In the genomic region with DNA sequence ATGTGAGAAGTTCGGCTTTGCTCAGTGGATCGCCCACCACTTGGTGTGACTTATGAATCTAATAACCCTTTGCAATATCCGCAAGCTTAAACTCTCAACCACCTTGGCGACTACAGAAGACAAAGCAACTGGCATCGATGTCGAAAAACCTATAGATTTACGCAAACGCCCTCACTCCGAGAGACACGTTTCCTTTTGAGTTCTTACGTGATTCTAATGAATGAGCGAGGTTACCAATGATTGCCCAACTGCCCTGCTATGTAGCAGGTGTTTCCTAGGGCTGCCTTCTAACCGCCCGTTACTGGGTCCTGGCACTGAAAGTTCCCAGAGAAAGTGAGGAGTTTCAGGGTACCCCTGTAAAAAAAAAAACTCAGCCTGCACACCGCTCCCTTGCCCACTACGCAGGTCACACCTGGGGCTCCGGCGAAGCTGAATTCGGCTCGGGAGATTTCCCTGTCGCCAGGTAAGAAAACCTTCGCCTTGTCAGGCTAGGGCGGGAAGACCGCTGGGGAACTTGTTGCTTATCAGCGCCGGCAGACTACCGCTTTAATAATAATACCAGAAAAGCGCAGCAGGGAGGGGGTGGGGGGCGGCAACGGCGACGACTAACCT, we compare ENCODE assay signal across 11 cellular contexts. TPM values are rescaled to one million over a fixed set of nuclear protein-coding genes. Genes with fewer than 3 reads are reported as not detected.
DNase-seq lines count a peak whose midpoint lies in the region; ATAC-seq, FAIRE-seq and TF ChIP-seq lines count a peak whose summit lies in the region.
"Had no signal": no experiment of that assay in that cellular context is flagged by ENCODE, and none has a peak within 500 bp of the region (broad histone marks: within the 10 kb centered on the region; RNA-seq: fewer than 3 reads in every experiment).

No MANE protein-coding gene starts in this region.

- H3K9me3 ChIP-seq in HUES48 (ENCODE audit: control insufficient read depth, insufficient read depth, low read length) (no peaks in the 10 kb centered on the region), small intestine (ENCODE audit: control insufficient read depth, low read depth) (no peaks in the 10 kb centered on the region), kidney (ENCODE audit: control insufficient read depth in 1 of 2, low read length in 2 of 2) (no peaks in the 10 kb centered on the region)

- H3K36me3 ChIP-seq in BJ (ENCODE audit: control insufficient read depth, insufficient read depth, low read length) (no peaks in the 10 kb centered on the region), HUES48 (ENCODE audit: control insufficient read depth, insufficient read depth, low read length) (no peaks in the 10 kb centered on the region), small intestine (ENCODE audit: control insufficient read depth in 2 of 2, insufficient read depth in 2 of 2, low read length in 2 of 2) (no peaks in the 10 kb centered on the region), kidney (ENCODE audit: control insufficient read depth in 1 of 2, insufficient read depth in 2 of 2, low read length in 2 of 2) (no peaks in the 10 kb centered on the region)

- H3K36me3 Mint-ChIP-seq in nephron (ENCODE audit: low read depth) = no peaks in the 10 kb centered on the region

- peaks cover 33% of the 10 kb centered on the region for H3K4me1 Mint-ChIP-seq in nephron

- TF ChIP-seq CTCF in BJ (IDR thresholded peaks at IDR 0.05; ENCODE audit: insufficient read depth, low read depth, low read length) (no peak), choroid plexus epithelial cell (conservative IDR thresholded peaks at IDR 0.05; ENCODE audit: low read depth, low read length) (no peak), nephron (IDR thresholded peaks at IDR 0.05; ENCODE audit: unreplicated experiment in 3 of 3) (no peak), kidney (IDR thresholded peaks at IDR 0.05; ENCODE audit: borderline replicate concordance, extremely low read depth, insufficient read depth) (no peak)

- H3K27ac ChIP-seq in HUES48 (ENCODE audit: low read depth, low read length) (no peak overlapping the region), small intestine (ENCODE audit: low read depth in 1 of 2, low read length in 1 of 2) (no peak overlapping the region), kidney (ENCODE audit: low read depth in 2 of 2, low read length in 2 of 2) (no peak overlapping the region)
- H3K27ac ChIP-seq: SK-N-MC had no signal

- H3K27ac Mint-ChIP-seq in nephron = no peak overlapping the region
- H3K27ac Mint-ChIP-seq: dendritic cell treated with granulocyte-macrophage colony-stimulating factor and Interleukin-4, amounts not matched to agents 40 ng/mL and 50 ng/mL, for 4 days had no signal

- 6 to 10% (median 8%) methylated on average over 32 of the region's 32 CpGs for WGBS in small intestine, 3 donors

- DNase-seq in BJ (ENCODE audit: low read depth) (no peak), choroid plexus epithelial cell (ENCODE audit: low read depth) (no peak), small intestine (no peak), kidney (no peak), NCI-H510A (lab: John Stamatoyannopoulos, UW) (no peak)
- DNase-seq: NCI-H2171 treated with DMSO at 0.1 percent for 48 hours had no signal

- FAIRE-seq in small intestine (lab: Jason Lieb, UNC) (no peak), kidney (lab: Jason Lieb, UNC) (no peak)

- intact Hi-C loops in kidney (cut with DNase I) = no loop called here

- no peaks in the 10 kb centered on the region for H3K9me3 Mint-ChIP-seq in nephron

- POLR2A ChIA-PET in BJ (lab: Charles Lee) = no interaction called here

- CTCF ChIA-PET in BJ (lab: Yijun Ruan, JAX) = interaction anchor here (0.7 to 7.0 kb wide), 3 partner anchors 20 to 978 kb away, joined by 3 to 75 read pairs (median 5); partner anchors contain the start of gene BDNF

- no peak for ATAC-seq in HG03565 (IDR thresholded peaks at IDR 0.05; ENCODE audit: unreplicated experiment)

- H3K27me3 Mint-ChIP-seq in nephron (ENCODE audit: low read depth) = peaks cover 98% of the 10 kb centered on the region

- H3K9ac ChIP-seq in HUES48 (ENCODE audit: low read depth, low read length) = peak overlapping the region; percentile 68; the same call in 1 of the 2 replicates
- H3K9ac ChIP-seq in kidney (ENCODE audit: low read length in 2 of 2) = no peak overlapping the region

- H3K4me3 Mint-ChIP-seq in nephron = peak overlapping the region; percentile 34 to 82 (median 82)
- H3K4me3 Mint-ChIP-seq: dendritic cell treated with granulocyte-macrophage colony-stimulating factor and Interleukin-4, amounts not matched to agents 40 ng/mL and 50 ng/mL, for 4 days had no signal

- peaks cover 39% of the 10 kb centered on the region for H3K4me1 ChIP-seq in HUES48 (ENCODE audit: control insufficient read depth, insufficient read depth, low read length)
- no peaks in the 10 kb centered on the region for H3K4me1 ChIP-seq in small intestine (ENCODE audit: control insufficient read depth in 2 of 2, insufficient read depth in 1 of 2, low read depth in 1 of 2, low read length in 1 of 2)
- peaks cover 0 to 5% of the 10 kb centered on the region in 2 donors for H3K4me1 ChIP-seq in kidney (ENCODE audit: control insufficient read depth in 1 of 2, insufficient read depth in 1 of 2, low read depth in 1 of 2, low read length in 2 of 2)

- peak overlapping the region; percentile 58 for H3K4me3 ChIP-seq in BJ (ENCODE audit: low read depth, low read length)
- peak overlapping the region; percentile 68 for H3K4me3 ChIP-seq in HUES48 (ENCODE audit: low read depth, low read length)
- peak overlapping the region; percentile 65 for H3K4me3 ChIP-seq in choroid plexus epithelial cell (ENCODE audit: low read depth, low read length)
- peak overlapping the region in 1 of 2 donors; percentile 37 for H3K4me3 ChIP-seq in small intestine (ENCODE audit: low read depth in 1 of 2, low read length in 2 of 2)
- no peak overlapping the region for H3K4me3 ChIP-seq in kidney (ENCODE audit: low read length in 2 of 2)
- H3K4me3 ChIP-seq: SK-N-MC had no signal

- peaks cover 6% of the 10 kb centered on the region for H3K27me3 ChIP-seq in BJ (ENCODE audit: control insufficient read depth, insufficient read depth, low read length)
- H3K27me3 ChIP-seq in HUES48 (ENCODE audit: control insufficient read depth, insufficient read depth, low read length) = peaks cover 66% of the 10 kb centered on the region
- H3K27me3 ChIP-seq in small intestine (ENCODE audit: control insufficient read depth in 2 of 2, insufficient read depth in 2 of 2, low read length in 2 of 2) = peaks cover 3 to 32% of the 10 kb centered on the region in 2 donors

RNA-seq across cellular contexts. Expression of gene BDNF, which starts 21.4 kb away (rescaled TPM):
- polyA plus RNA-seq in BJ (2011; rRNA removed) (47.4 and 62.6 TPM in 2 replicates), small intestine (under 1 TPM in 1 of 3 donors, not detected in 2; 0.15 TPM), kidney (ENCODE audit: insufficient read depth, low read depth, low replicate concordance) (0.19 TPM)
- 40.8 and 46.9 TPM in 2 replicates for polyA minus RNA-seq in BJ (2011; rRNA and poly(A)+ RNA removed)
- total RNA-seq in kidney = 0.31 TPM

Comparison
In these comparisons a context has a peak if more than half of its experiments do, and no peak if none do; other contexts are left out.
1. H3K4me3 ChIP-seq: peak in BJ (single experiment), HUES48 (single experiment) and choroid plexus epithelial cell (single experiment); none in kidney (0 of 2).
2. RNA of gene BDNF, which starts 21.4 kb away (polyA plus RNA-seq): 47.4 to 62.6 TPM in BJ; 0.19 TPM in kidney (single experiment) and 0.15 TPM in small intestine; every median in the first group is over 10 times any median in the second.